ENCODE assay signal across 2 cellular contexts in the genomic region with DNA sequence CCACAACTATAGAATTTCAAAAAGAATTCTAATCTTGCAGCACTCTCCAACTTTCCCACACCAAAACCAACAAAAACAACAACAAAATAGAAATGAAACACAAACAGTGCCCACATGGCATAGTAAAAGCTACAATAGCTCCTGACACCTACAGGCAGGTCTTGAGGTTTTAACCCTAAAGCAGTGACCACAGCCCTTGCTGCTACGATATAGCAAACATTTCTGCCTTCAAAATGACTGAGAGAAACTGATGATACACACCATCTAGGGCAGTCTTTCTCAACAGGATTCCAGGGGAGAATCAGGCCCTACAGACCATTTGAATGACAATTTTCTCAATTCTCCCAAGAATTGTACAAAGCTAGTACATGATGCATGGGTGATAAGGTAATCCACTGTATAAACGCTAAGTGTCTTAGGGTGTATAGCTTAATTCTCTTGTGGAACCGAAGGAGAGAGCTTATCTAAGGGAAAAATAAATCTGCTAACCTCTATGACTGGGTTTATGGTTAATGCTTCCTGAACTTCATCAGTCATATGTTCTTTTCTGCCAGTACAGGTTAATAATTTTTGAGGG.
TF ChIP-seq lines count a peak whose summit lies in the region.

No MANE protein-coding gene starts in this region.

TF ChIP-seq in IMR-90, 13 proteins besides CTCF, POLR2A, EP300 and RAD21:
- TF ChIP-seq MAFK (IDR thresholded peaks at IDR 0.05; ENCODE audit: low read depth, low read length): no peak
- TF ChIP-seq CHD1 (IDR thresholded peaks at IDR 0.05; ENCODE audit: low read depth, low read length): no peak
- TF ChIP-seq, protein P1, sequence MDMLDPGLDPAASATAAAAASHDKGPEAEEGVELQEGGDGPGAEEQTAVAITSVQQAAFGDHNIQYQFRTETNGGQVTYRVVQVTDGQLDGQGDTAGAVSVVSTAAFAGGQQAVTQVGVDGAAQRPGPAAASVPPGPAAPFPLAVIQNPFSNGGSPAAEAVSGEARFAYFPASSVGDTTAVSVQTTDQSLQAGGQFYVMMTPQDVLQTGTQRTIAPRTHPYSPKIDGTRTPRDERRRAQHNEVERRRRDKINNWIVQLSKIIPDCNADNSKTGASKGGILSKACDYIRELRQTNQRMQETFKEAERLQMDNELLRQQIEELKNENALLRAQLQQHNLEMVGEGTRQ (IDR thresholded peaks at IDR 0.05; ENCODE audit: low read depth, low read length): no peak
- no peak for TF ChIP-seq SMC3 (IDR thresholded peaks at IDR 0.05; ENCODE audit: low read depth, low read length)
- no peak for TF ChIP-seq MAZ (IDR thresholded peaks at IDR 0.05; ENCODE audit: borderline replicate concordance, low read depth, low read length)
- TF ChIP-seq RFX5 (IDR thresholded peaks at IDR 0.05; ENCODE audit: low read depth, low read length): no peak
- no peak for TF ChIP-seq MXI1 (IDR thresholded peaks at IDR 0.05; ENCODE audit: borderline replicate concordance, low read depth, low read length)
- TF ChIP-seq, protein P2, sequence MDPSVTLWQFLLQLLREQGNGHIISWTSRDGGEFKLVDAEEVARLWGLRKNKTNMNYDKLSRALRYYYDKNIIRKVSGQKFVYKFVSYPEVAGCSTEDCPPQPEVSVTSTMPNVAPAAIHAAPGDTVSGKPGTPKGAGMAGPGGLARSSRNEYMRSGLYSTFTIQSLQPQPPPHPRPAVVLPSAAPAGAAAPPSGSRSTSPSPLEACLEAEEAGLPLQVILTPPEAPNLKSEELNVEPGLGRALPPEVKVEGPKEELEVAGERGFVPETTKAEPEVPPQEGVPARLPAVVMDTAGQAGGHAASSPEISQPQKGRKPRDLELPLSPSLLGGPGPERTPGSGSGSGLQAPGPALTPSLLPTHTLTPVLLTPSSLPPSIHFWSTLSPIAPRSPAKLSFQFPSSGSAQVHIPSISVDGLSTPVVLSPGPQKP (IDR thresholded peaks at IDR 0.05; ENCODE audit: borderline replicate concordance, low read depth, low read length): no peak
- no peak for TF ChIP-seq BHLHE40 (IDR thresholded peaks at IDR 0.05; ENCODE audit: low read depth, low read length)
- TF ChIP-seq NFE2L2 (IDR thresholded peaks at IDR 0.05; ENCODE audit: low read depth, low read length): no peak
- TF ChIP-seq FOS (IDR thresholded peaks at IDR 0.05; ENCODE audit: low read depth, low read length): no peak
- no peak for TF ChIP-seq CEBPB (IDR thresholded peaks at IDR 0.05; ENCODE audit: low read depth, low read length)
- no peak for TF ChIP-seq RCOR1 (IDR thresholded peaks at IDR 0.05; ENCODE audit: insufficient replicate concordance, low read length)

TF ChIP-seq in GM12878, 131 proteins besides CTCF, POLR2A, EP300 and RAD21:
- no peak for TF ChIP-seq HDAC2 (IDR thresholded peaks at IDR 0.05)
- peak; percentile 52; the same call in 1 of the 2 replicates for TF ChIP-seq RUNX3 (IDR thresholded peaks at IDR 0.05; ENCODE audit: low read length)
- TF ChIP-seq EED (IDR thresholded peaks at IDR 0.05; ENCODE audit: low read depth): no peak
